34 cellular contexts compared by ENCODE assay signal in genomic region chr1:86239490-86239889, GRCh38.
DNase-seq lines count a peak whose midpoint lies in the region; ATAC-seq and TF ChIP-seq lines count a peak whose summit lies in the region.
"Had no signal": no experiment of that assay in that cellular context is flagged by ENCODE, and none has a peak within 500 bp of the region (broad histone marks: within the 10 kb centered on the region; RNA-seq: fewer than 3 reads in every experiment).

No MANE protein-coding gene starts in this region.

- H3K4me3 Mint-ChIP-seq in mesothelial cell of epicardium, result no peak overlapping the region
- H3K4me3 Mint-ChIP-seq: B cell; CD14-positive monocyte; CD4-positive, alpha-beta memory T cell; CD4-positive, alpha-beta T cell; CD4-positive, CD25-positive, alpha-beta regulatory T cell; CD8-positive, alpha-beta memory T cell; CD8-positive, alpha-beta T cell had no signal

- H2AFZ ChIP-seq in neuron (ENCODE audit: low read depth, low read length), result peak overlapping the region; percentile 5

- peaks cover 8% of the 10 kb centered on the region for H3K4me1 ChIP-seq in neuron (ENCODE audit: insufficient read depth, low read length)
- peaks cover 13% of the 10 kb centered on the region for H3K4me1 ChIP-seq in psoas muscle
- no peaks in the 10 kb centered on the region for H3K4me1 ChIP-seq in rectal smooth muscle tissue (ENCODE audit: control insufficient read depth, insufficient read depth, low read length)
- H3K4me1 ChIP-seq: A549; BE2C; BLaER1; BLaER1 treated with 17β-estradiol and CSF1 and Interleukin-3, amounts not matched to agents 10 nM and 100 nM; Caco-2 had no signal

- H3K9me3 ChIP-seq in neuron (ENCODE audit: low read length) (no peaks in the 10 kb centered on the region), psoas muscle (no peaks in the 10 kb centered on the region)
- H3K9me3 ChIP-seq: A549, BE2C, BLaER1, Caco-2 had no signal

- DNase-seq in NCI-H82 (lab: John Stamatoyannopoulos, UW), result peak; percentile 18
- DNase-seq in NCI-H82 treated with DMSO at 0.1 percent for 48 hours (lab: John Stamatoyannopoulos, UW; ENCODE audit: unreplicated experiment), result no peak
- DNase-seq in psoas muscle, result no peak
- no peak for DNase-seq in SKM-1 (lab: John Stamatoyannopoulos, UW; ENCODE audit: unreplicated experiment)
- no peak for DNase-seq in mesothelial cell of epicardium (ENCODE audit: low spot score in 2 of 2, unreplicated experiment in 2 of 2)
- DNase-seq: 8988T; ACHN; AML-193; BE2C; C1 segment of cervical spinal cord; Caco-2; Calu3; CD4-positive, alpha-beta memory T cell; CD4-positive, alpha-beta T cell; CD4-positive, CD25-positive, alpha-beta regulatory T cell; CD8-positive, alpha-beta memory T cell; CD8-positive, alpha-beta T cell; COR-L47; DMS 273 treated with DMSO at 0.1 percent for 48 hours; DMS153; DMS79; DMS79 treated with DMSO at 0.1 percent for 48 hours; DND-41; EL had no signal

- no peaks in the 10 kb centered on the region for H3K4me1 Mint-ChIP-seq in mesothelial cell of epicardium
- H3K4me1 Mint-ChIP-seq: B cell; CD14-positive monocyte; CD4-positive, alpha-beta memory T cell; CD4-positive, CD25-positive, alpha-beta regulatory T cell; CD8-positive, alpha-beta memory T cell had no signal

- H3K9ac ChIP-seq in rectal smooth muscle tissue (ENCODE audit: low read length), result no peak overlapping the region
- H3K9ac ChIP-seq: BLaER1; BLaER1 treated with 17β-estradiol and CSF1 and Interleukin-3, amounts not matched to agents 10 nM and 100 nM had no signal

- H3K9me3 Mint-ChIP-seq in mesothelial cell of epicardium, result peaks cover 11% of the 10 kb centered on the region
- H3K9me3 Mint-ChIP-seq: CD4-positive, alpha-beta T cell had no signal

- no peak for TF ChIP-seq CTCF in psoas muscle (IDR thresholded peaks at IDR 0.05)
- no peak for TF ChIP-seq CTCF in mesothelial cell of epicardium (IDR thresholded peaks at IDR 0.05; ENCODE audit: unreplicated experiment)

- H3K27ac Mint-ChIP-seq in mesothelial cell of epicardium, result no peak overlapping the region
- H3K27ac Mint-ChIP-seq: B cell; CD14-positive monocyte; CD4-positive, alpha-beta memory T cell; CD4-positive, alpha-beta T cell; CD8-positive, alpha-beta memory T cell; CD8-positive, alpha-beta T cell had no signal

- intact Hi-C loops in psoas muscle (cut with DNase I), result no loop called here

- H3K27ac ChIP-seq in psoas muscle (peak overlapping the region; percentile 30), rectal smooth muscle tissue (ENCODE audit: low read depth, low read length) (peak overlapping the region; percentile 12)
- H3K27ac ChIP-seq: 22Rv1; A549; BLaER1; BLaER1 treated with 17β-estradiol and CSF1 and Interleukin-3, amounts not matched to agents 10 nM and 100 nM; C4-2B had no signal

- H3K36me3 Mint-ChIP-seq in mesothelial cell of epicardium, result no peaks in the 10 kb centered on the region
- H3K36me3 Mint-ChIP-seq: CD14-positive monocyte; CD4-positive, alpha-beta memory T cell; CD4-positive, CD25-positive, alpha-beta regulatory T cell; CD8-positive, alpha-beta memory T cell; CD8-positive, alpha-beta T cell had no signal

- ATAC-seq in psoas muscle (peak in 3 of 4 donors; percentile 39 to 59 (median 58)), HG03378 (IDR thresholded peaks at IDR 0.05; ENCODE audit: unreplicated experiment) (no peak)
- ATAC-seq: A549; CD8-positive, alpha-beta T cell had no signal

- H3K27me3 Mint-ChIP-seq in mesothelial cell of epicardium (ENCODE audit: low read depth), result no peaks in the 10 kb centered on the region
- H3K27me3 Mint-ChIP-seq: CD4-positive, alpha-beta T cell; CD4-positive, CD25-positive, alpha-beta regulatory T cell had no signal

- H3K36me3 ChIP-seq in neuron (ENCODE audit: insufficient read depth, low read length), result no peaks in the 10 kb centered on the region
- no peaks in the 10 kb centered on the region for H3K36me3 ChIP-seq in psoas muscle (ENCODE audit: insufficient read depth in 1 of 2, low read depth in 1 of 2)
- H3K36me3 ChIP-seq in rectal smooth muscle tissue (ENCODE audit: control insufficient read depth, insufficient read depth, low read length), result no peaks in the 10 kb centered on the region
- H3K36me3 ChIP-seq: BE2C; BLaER1; BLaER1 treated with 17β-estradiol and CSF1 and Interleukin-3, amounts not matched to agents 10 nM and 100 nM had no signal

- H3K27me3 ChIP-seq in neuron (ENCODE audit: insufficient read depth, low read length), result no peaks in the 10 kb centered on the region
- no peaks in the 10 kb centered on the region for H3K27me3 ChIP-seq in psoas muscle (ENCODE audit: insufficient read depth in 3 of 3, low read length in 2 of 3)
- no peaks in the 10 kb centered on the region for H3K27me3 ChIP-seq in rectal smooth muscle tissue (ENCODE audit: control insufficient read depth, insufficient read depth, low read length)
- H3K27me3 ChIP-seq: BE2C; BLaER1; BLaER1 treated with 17β-estradiol and CSF1 and Interleukin-3, amounts not matched to agents 10 nM and 100 nM had no signal

- H3K4me3 ChIP-seq in neuron (ENCODE audit: low read length), result no peak overlapping the region
- H3K4me3 ChIP-seq in psoas muscle, result no peak overlapping the region
- no peak overlapping the region for H3K4me3 ChIP-seq in rectal smooth muscle tissue (ENCODE audit: low read length)
- H3K4me3 ChIP-seq: A549; BLaER1; BLaER1 treated with 17β-estradiol and CSF1 and Interleukin-3, amounts not matched to agents 10 nM and 100 nM had no signal
